ENCODE assay signal across 9 cellular contexts in genomic region chr1:92953491-92953890, GRCh38. TPM values are rescaled to one million over a fixed set of nuclear protein-coding genes. Genes with fewer than 3 reads are reported as not detected.
DNase-seq lines count a peak whose midpoint lies in the region; ATAC-seq, FAIRE-seq and TF ChIP-seq lines count a peak whose summit lies in the region.
"Had no signal": no experiment of that assay in that cellular context is flagged by ENCODE, and none has a peak within 500 bp of the region (broad histone marks: within the 10 kb centered on the region; RNA-seq: fewer than 3 reads in every experiment).

No MANE protein-coding gene starts in this region.

- H3K27ac ChIP-seq in small intestine (ENCODE audit: low read depth in 1 of 2, low read length in 1 of 2) = no peak overlapping the region

- peak; percentile 60 for ATAC-seq in GM18867 (IDR thresholded peaks at IDR 0.05; ENCODE audit: unreplicated experiment)
- peak; percentile 66 for ATAC-seq in HG02610 (IDR thresholded peaks at IDR 0.05; ENCODE audit: unreplicated experiment)
- peak; percentile 23 for ATAC-seq in mucosa of descending colon
- ATAC-seq in Right ventricle myocardium superior (ENCODE audit: poor library complexity) = no peak

- no peak for TF ChIP-seq CTCF in mucosa of descending colon (IDR thresholded peaks at IDR 0.05)

- H3K4me3 ChIP-seq in mucosa of descending colon (no peak overlapping the region), small intestine (ENCODE audit: low read depth in 1 of 2, low read length in 2 of 2) (no peak overlapping the region)

- H3K4me1 ChIP-seq in mucosa of descending colon (ENCODE audit: low read depth) = peaks cover 29% of the 10 kb centered on the region
- peaks cover 2 to 15% of the 10 kb centered on the region in 2 donors for H3K4me1 ChIP-seq in small intestine (ENCODE audit: control insufficient read depth in 2 of 2, insufficient read depth in 1 of 2, low read depth in 1 of 2, low read length in 1 of 2)

- WGBS in small intestine, 3 donors = 72 to 86% (median 77%) methylated on average over 3 of the region's 3 CpGs

- no peaks in the 10 kb centered on the region for H3K27me3 ChIP-seq in small intestine (ENCODE audit: control insufficient read depth in 2 of 2, insufficient read depth in 2 of 2, low read length in 2 of 2)

- DNase-seq in MV-4-11 (lab: John Stamatoyannopoulos, UW) (peak; percentile 79), mucosa of descending colon (no peak), small intestine (no peak), A172 (ENCODE audit: low spot score) (no peak), retina (no peak), Right ventricle myocardium superior (no peak)
- DNase-seq: foreskin fibroblast had no signal

- H3K36me3 ChIP-seq in mucosa of descending colon (ENCODE audit: low read depth) (no peaks in the 10 kb centered on the region), small intestine (ENCODE audit: control insufficient read depth in 2 of 2, insufficient read depth in 2 of 2, low read length in 2 of 2) (no peaks in the 10 kb centered on the region)

- FAIRE-seq in small intestine (lab: Jason Lieb, UNC) = no peak

- intact Hi-C loops in mucosa of descending colon (cut with DNase I, micrococcal nuclease) (no loop called here), Right ventricle myocardium superior (cut with DNase I) (no loop called here)

- H3K9me3 ChIP-seq in mucosa of descending colon (no peaks in the 10 kb centered on the region), small intestine (ENCODE audit: control insufficient read depth, low read depth) (no peaks in the 10 kb centered on the region)

RNA-seq across cellular contexts. Expression of gene DIPK1A, which starts 7.8 kb away (rescaled TPM):
- total RNA-seq in mucosa of descending colon (10 to 100 TPM in 2 of 3 donors, 1 to 10 TPM in 1; 7.6 to 20.4 (median 12.8) TPM), Right ventricle myocardium superior (7.0 TPM)
- 1 to 10 TPM; 2.0 to 4.6 (median 3.0) TPM for polyA plus RNA-seq in small intestine
- 7.3 and 8.5 TPM in 2 replicates for total RNA-seq in A172 (2014; rRNA removed; shearing (Covaris generic))
